In genomic region chr1:24724345-24725208, GRCh38 we compare ENCODE assay signal across 8 cellular contexts. TPM values are rescaled to one million over a fixed set of nuclear protein-coding genes. Genes with fewer than 3 reads are reported as not detected.
DNase-seq lines count a peak whose midpoint lies in the region; ATAC-seq lines count a peak whose summit lies in the region.

No MANE protein-coding gene starts in this region.

- ATAC-seq in HG02759 (IDR thresholded peaks at IDR 0.05; ENCODE audit: unreplicated experiment) (no peak), HG02678 (IDR thresholded peaks at IDR 0.05; ENCODE audit: unreplicated experiment) (no peak)

- peak; percentile 90 for DNase-seq in iris pigment epithelial cell (ENCODE audit: low read depth)
- no peak for DNase-seq in NCI-H2196 treated with DMSO at 0.1 percent for 48 hours (lab: John Stamatoyannopoulos, UW; ENCODE audit: unreplicated experiment)
- DNase-seq in activated CD4-positive, alpha-beta T cell treated with anti-CD3 and anti-CD28 coated beads for 4 hours: no peak

- H3K4me3 ChIP-seq in HUES6 (ENCODE audit: low read depth, low read length): peak overlapping the region; percentile 9; the same call in 1 of the 2 replicates

- peaks cover 17% of the 10 kb centered on the region; the same call in 1 of the 2 replicates for H3K4me1 ChIP-seq in HUES6 (ENCODE audit: control insufficient read depth, insufficient read depth, low read length)

- 0 out of 2 replicates have a peak, but pooled peaks cover 2% of the 10 kb centered on the region for H3K9me3 ChIP-seq in HUES6 (ENCODE audit: control insufficient read depth, insufficient read depth, low read depth, low read length)

- peak overlapping the region; percentile 43 for H3K9ac ChIP-seq in HUES6 (ENCODE audit: low read length)

- H3K36me3 ChIP-seq in HUES6 (ENCODE audit: control insufficient read depth, insufficient read depth, low read length): no peaks in the 10 kb centered on the region

- no peaks in the 10 kb centered on the region for H3K27me3 ChIP-seq in HUES6 (ENCODE audit: control insufficient read depth, insufficient read depth, low read length)

- H3K27ac ChIP-seq in HUES6 (ENCODE audit: low read depth, low read length): peak overlapping the region; percentile 58; the same call in 1 of the 2 replicates
- peak overlapping the region; percentile 34 for H3K27ac ChIP-seq in angular gyrus (ENCODE audit: low read depth, low read length)
- peak overlapping the region; percentile 74 for H3K27ac ChIP-seq in temporal lobe (ENCODE audit: low read depth, low read length)

RNA-seq across cellular contexts. Expression of gene CLIC4, which starts 20.7 kb away (rescaled TPM):
- total RNA-seq in temporal lobe: 85.6 TPM
